2 cellular contexts compared by ENCODE assay signal in genomic region chr6:17303444-17303843, GRCh38.
TF ChIP-seq lines count a peak whose summit lies in the region.

No MANE protein-coding gene starts in this region.

TF ChIP-seq in HepG2, 621 proteins besides CTCF, POLR2A, EP300 and RAD21:
- TF ChIP-seq ZNF460 (CRISPR knock-in tag; IDR thresholded peaks at IDR 0.05; ENCODE audit: borderline replicate concordance) (no peak), PATZ1 (CRISPR knock-in tag; IDR thresholded peaks at IDR 0.05) (no peak), ZNF354B (CRISPR knock-in tag; IDR thresholded peaks at IDR 0.05) (no peak), NAIF1 (CRISPR knock-in tag; IDR thresholded peaks at IDR 0.05; ENCODE audit: borderline replicate concordance) (no peak), HNRNPK (IDR thresholded peaks at IDR 0.05; ENCODE audit: low read depth, low read length, poor library complexity, severe bottlenecking) (peak; percentile 40), FOXK2 (IDR thresholded peaks at IDR 0.05) (no peak), RBFOX2 (IDR thresholded peaks at IDR 0.05; ENCODE audit: low read depth, low read length) (no peak), AHDC1 (CRISPR knock-in tag; IDR thresholded peaks at IDR 0.05; ENCODE audit: borderline replicate concordance) (no peak), ZNF510 (CRISPR knock-in tag; IDR thresholded peaks at IDR 0.05; ENCODE audit: low read depth) (no peak), ZSCAN5A (CRISPR knock-in tag; IDR thresholded peaks at IDR 0.05; ENCODE audit: borderline replicate concordance) (no peak), ATF2 (CRISPR knock-in tag; IDR thresholded peaks at IDR 0.05) (no peak), MYPOP (CRISPR knock-in tag; IDR thresholded peaks at IDR 0.05) (no peak), PCBP2 (optimal IDR thresholded peaks at IDR 0.05; ENCODE audit: low read depth, low read length, poor library complexity, severe bottlenecking) (peak; percentile 57), GABPB1 (CRISPR knock-in tag; IDR thresholded peaks at IDR 0.05) (no peak), HNRNPUL1 (IDR thresholded peaks at IDR 0.05; ENCODE audit: low read depth, low read length) (no peak), ZNF337 (CRISPR knock-in tag; IDR thresholded peaks at IDR 0.05; ENCODE audit: borderline replicate concordance, low read depth) (no peak), ZNF224 (CRISPR knock-in tag; IDR thresholded peaks at IDR 0.05) (no peak)
TF ChIP-seq in HepG2: peak in this region for 2.

TF ChIP-seq in K562, 482 proteins besides CTCF, POLR2A, EP300 and RAD21:
- TF ChIP-seq ZNF512 (tag; IDR thresholded peaks at IDR 0.05): peak; percentile 88
- TF ChIP-seq ZBTB9 (CRISPR knock-in tag; IDR thresholded peaks at IDR 0.05): no peak
TF ChIP-seq in K562: peak in this region for 1.
